Comparison of ENCODE assay signal across 9 cellular contexts in genomic region chr16:79997257-79997656, GRCh38.
DNase-seq lines count a peak whose midpoint lies in the region; ATAC-seq and TF ChIP-seq lines count a peak whose summit lies in the region.
"Had no signal": no experiment of that assay in that cellular context is flagged by ENCODE, and none has a peak within 500 bp of the region (broad histone marks: within the 10 kb centered on the region; RNA-seq: fewer than 3 reads in every experiment).

No MANE protein-coding gene starts in this region.

- DNase-seq in COR-L47 (lab: John Stamatoyannopoulos, UW) (peak; percentile 2), WERI-Rb-1 (peak; percentile 10), left lobe of liver (ENCODE audit: low spot score) (no peak), GOT3 (lab: John Stamatoyannopoulos, UW) (no peak), DMS153 (lab: John Stamatoyannopoulos, UW) (no peak)

- H3K27ac ChIP-seq in WERI-Rb-1: no peak overlapping the region
- H3K27ac ChIP-seq: parathyroid adenoma had no signal

- H3K36me3 ChIP-seq in WERI-Rb-1: no peaks in the 10 kb centered on the region

- no peaks in the 10 kb centered on the region for H3K9me3 ChIP-seq in WERI-Rb-1 (ENCODE audit: severe bottlenecking)

- H3K4me3 ChIP-seq in GM12875 (ENCODE audit: low read depth, low read length) (no peak overlapping the region), WERI-Rb-1 (ENCODE audit: low read depth, low read length) (no peak overlapping the region)

- H3K27me3 ChIP-seq in WERI-Rb-1 (ENCODE audit: insufficient read depth, low read depth, severe bottlenecking): peaks cover 70% of the 10 kb centered on the region

- peak; percentile 33 for ATAC-seq in left lobe of liver
- no peak for ATAC-seq in GM18861 (IDR thresholded peaks at IDR 0.05; ENCODE audit: unreplicated experiment)
- ATAC-seq in HG02884 (IDR thresholded peaks at IDR 0.05; ENCODE audit: unreplicated experiment): no peak

- peak; percentile 45; the same call in 1 of the 2 replicates for TF ChIP-seq CTCF in GM12875 (IDR thresholded peaks at IDR 0.05; ENCODE audit: borderline replicate concordance, insufficient read depth, low read depth, low read length)
- TF ChIP-seq CTCF in WERI-Rb-1 (IDR thresholded peaks at IDR 0.05; ENCODE audit: low read depth, low read length): peak; percentile 47

Comparison
In these comparisons a context has a peak if more than half of its experiments do, and no peak if none do; other contexts are left out.
1. DNase-seq: peak in COR-L47 (single experiment) and WERI-Rb-1 (single experiment); none in left lobe of liver (single experiment), GOT3 (single experiment) and DMS153 (single experiment).